Comparison of ENCODE assay signal across 1 cellular context in genomic region chr20:5950271-5951031, GRCh38.
TF ChIP-seq lines count a peak whose summit lies in the region.

MCM8 (plus strand) TSS chr20:5950652; CDS start chr20:5952016, 1,364 bp downstream.
TRMT6 (minus strand) TSS chr20:5950533; CDS start chr20:5950405, 128 bp downstream.

TF ChIP-seq in HEK293, 187 proteins besides CTCF, POLR2A, EP300 and RAD21 (continued from another document and continues in another):
- TF ChIP-seq ZBTB10 (tag by site-specific recombination; IDR thresholded peaks at IDR 0.05) = no peak
- TF ChIP-seq, protein P1, sequence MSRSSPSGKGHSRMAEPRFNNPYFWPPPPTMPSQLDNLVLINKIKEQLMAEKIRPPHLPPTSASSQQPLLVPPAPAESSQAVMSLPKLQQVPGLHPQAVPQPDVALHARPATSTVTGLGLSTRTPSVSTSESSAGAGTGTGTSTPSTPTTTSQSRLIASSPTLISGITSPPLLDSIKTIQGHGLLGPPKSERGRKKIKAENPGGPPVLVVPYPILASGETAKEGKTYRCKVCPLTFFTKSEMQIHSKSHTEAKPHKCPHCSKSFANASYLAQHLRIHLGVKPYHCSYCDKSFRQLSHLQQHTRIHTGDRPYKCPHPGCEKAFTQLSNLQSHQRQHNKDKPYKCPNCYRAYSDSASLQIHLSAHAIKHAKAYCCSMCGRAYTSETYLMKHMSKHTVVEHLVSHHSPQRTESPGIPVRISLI (tag by site-specific recombination; IDR thresholded peaks at IDR 0.05) = no peak
- no peak for TF ChIP-seq ZBTB44 (tag by site-specific recombination; IDR thresholded peaks at IDR 0.05)
- no peak for TF ChIP-seq HOXC10 (CRISPR knock-in tag; IDR thresholded peaks at IDR 0.05)
- TF ChIP-seq ZNF350 (tag by site-specific recombination; IDR thresholded peaks at IDR 0.05) = no peak
- no peak for TF ChIP-seq ZNF561 (tag by site-specific recombination; IDR thresholded peaks at IDR 0.05; ENCODE audit: borderline replicate concordance)
- TF ChIP-seq YY1 (tag by site-specific recombination; IDR thresholded peaks at IDR 0.05) = peak; percentile 73; the same call in 1 of the 2 replicates
- no peak for TF ChIP-seq ZNF549 (tag by site-specific recombination; IDR thresholded peaks at IDR 0.05)
- no peak for TF ChIP-seq KLF8 (tag by site-specific recombination; IDR thresholded peaks at IDR 0.05)
- no peak for TF ChIP-seq ZNF214 (tag by site-specific recombination; IDR thresholded peaks at IDR 0.05; ENCODE audit: borderline replicate concordance)
- TF ChIP-seq ZSCAN18 (tag by site-specific recombination; IDR thresholded peaks at IDR 0.05) = no peak
- no peak for TF ChIP-seq ZNF174 (tag by site-specific recombination; IDR thresholded peaks at IDR 0.05)
- TF ChIP-seq ZNF394 (tag by site-specific recombination; IDR thresholded peaks at IDR 0.05; ENCODE audit: borderline replicate concordance) = peak; percentile 95
- no peak for TF ChIP-seq ZNF280C (tag by site-specific recombination; IDR thresholded peaks at IDR 0.05)
- no peak for TF ChIP-seq ZNF624 (tag by site-specific recombination; IDR thresholded peaks at IDR 0.05)
- TF ChIP-seq, protein P2, sequence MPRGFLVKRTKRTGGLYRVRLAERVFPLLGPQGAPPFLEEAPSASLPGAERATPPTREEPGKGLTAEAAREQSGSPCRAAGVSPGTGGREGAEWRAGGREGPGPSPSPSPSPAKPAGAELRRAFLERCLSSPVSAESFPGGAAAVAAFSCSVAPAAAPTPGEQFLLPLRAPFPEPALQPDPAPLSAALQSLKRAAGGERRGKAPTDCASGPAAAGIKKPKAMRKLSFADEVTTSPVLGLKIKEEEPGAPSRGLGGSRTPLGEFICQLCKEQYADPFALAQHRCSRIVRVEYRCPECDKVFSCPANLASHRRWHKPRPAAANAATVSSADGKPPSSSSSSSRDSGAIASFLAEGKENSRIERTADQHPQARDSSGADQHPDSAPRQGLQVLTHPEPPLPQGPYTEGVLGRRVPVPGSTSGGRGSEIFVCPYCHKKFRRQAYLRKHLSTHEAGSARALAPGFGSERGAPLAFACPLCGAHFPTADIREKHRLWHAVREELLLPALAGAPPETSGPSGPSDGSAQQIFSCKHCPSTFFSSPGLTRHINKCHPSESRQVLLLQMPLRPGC (tag by site-specific recombination; IDR thresholded peaks at IDR 0.05) = no peak
- TF ChIP-seq, protein P3, sequence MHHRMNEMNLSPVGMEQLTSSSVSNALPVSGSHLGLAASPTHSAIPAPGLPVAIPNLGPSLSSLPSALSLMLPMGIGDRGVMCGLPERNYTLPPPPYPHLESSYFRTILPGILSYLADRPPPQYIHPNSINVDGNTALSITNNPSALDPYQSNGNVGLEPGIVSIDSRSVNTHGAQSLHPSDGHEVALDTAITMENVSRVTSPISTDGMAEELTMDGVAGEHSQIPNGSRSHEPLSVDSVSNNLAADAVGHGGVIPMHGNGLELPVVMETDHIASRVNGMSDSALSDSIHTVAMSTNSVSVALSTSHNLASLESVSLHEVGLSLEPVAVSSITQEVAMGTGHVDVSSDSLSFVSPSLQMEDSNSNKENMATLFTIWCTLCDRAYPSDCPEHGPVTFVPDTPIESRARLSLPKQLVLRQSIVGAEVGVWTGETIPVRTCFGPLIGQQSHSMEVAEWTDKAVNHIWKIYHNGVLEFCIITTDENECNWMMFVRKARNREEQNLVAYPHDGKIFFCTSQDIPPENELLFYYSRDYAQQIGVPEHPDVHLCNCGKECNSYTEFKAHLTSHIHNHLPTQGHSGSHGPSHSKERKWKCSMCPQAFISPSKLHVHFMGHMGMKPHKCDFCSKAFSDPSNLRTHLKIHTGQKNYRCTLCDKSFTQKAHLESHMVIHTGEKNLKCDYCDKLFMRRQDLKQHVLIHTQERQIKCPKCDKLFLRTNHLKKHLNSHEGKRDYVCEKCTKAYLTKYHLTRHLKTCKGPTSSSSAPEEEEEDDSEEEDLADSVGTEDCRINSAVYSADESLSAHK (tag by site-specific recombination; IDR thresholded peaks at IDR 0.05) = no peak
- TF ChIP-seq ELK4 (IDR thresholded peaks at IDR 0.05; ENCODE audit: borderline replicate concordance, low read depth, low read length) = peak; percentile 79; the same call in 1 of the 2 replicates
- TF ChIP-seq ZNF530 (tag by site-specific recombination; IDR thresholded peaks at IDR 0.05; ENCODE audit: low read depth) = no peak
- TF ChIP-seq, protein P4, sequence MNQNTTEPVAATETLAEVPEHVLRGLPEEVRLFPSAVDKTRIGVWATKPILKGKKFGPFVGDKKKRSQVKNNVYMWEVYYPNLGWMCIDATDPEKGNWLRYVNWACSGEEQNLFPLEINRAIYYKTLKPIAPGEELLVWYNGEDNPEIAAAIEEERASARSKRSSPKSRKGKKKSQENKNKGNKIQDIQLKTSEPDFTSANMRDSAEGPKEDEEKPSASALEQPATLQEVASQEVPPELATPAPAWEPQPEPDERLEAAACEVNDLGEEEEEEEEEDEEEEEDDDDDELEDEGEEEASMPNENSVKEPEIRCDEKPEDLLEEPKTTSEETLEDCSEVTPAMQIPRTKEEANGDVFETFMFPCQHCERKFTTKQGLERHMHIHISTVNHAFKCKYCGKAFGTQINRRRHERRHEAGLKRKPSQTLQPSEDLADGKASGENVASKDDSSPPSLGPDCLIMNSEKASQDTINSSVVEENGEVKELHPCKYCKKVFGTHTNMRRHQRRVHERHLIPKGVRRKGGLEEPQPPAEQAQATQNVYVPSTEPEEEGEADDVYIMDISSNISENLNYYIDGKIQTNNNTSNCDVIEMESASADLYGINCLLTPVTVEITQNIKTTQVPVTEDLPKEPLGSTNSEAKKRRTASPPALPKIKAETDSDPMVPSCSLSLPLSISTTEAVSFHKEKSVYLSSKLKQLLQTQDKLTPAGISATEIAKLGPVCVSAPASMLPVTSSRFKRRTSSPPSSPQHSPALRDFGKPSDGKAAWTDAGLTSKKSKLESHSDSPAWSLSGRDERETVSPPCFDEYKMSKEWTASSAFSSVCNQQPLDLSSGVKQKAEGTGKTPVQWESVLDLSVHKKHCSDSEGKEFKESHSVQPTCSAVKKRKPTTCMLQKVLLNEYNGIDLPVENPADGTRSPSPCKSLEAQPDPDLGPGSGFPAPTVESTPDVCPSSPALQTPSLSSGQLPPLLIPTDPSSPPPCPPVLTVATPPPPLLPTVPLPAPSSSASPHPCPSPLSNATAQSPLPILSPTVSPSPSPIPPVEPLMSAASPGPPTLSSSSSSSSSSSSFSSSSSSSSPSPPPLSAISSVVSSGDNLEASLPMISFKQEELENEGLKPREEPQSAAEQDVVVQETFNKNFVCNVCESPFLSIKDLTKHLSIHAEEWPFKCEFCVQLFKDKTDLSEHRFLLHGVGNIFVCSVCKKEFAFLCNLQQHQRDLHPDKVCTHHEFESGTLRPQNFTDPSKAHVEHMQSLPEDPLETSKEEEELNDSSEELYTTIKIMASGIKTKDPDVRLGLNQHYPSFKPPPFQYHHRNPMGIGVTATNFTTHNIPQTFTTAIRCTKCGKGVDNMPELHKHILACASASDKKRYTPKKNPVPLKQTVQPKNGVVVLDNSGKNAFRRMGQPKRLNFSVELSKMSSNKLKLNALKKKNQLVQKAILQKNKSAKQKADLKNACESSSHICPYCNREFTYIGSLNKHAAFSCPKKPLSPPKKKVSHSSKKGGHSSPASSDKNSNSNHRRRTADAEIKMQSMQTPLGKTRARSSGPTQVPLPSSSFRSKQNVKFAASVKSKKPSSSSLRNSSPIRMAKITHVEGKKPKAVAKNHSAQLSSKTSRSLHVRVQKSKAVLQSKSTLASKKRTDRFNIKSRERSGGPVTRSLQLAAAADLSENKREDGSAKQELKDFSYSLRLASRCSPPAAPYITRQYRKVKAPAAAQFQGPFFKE (tag by site-specific recombination; IDR thresholded peaks at IDR 0.05; ENCODE audit: borderline replicate concordance) = no peak
- TF ChIP-seq GLI2 (tag by site-specific recombination; IDR thresholded peaks at IDR 0.05; ENCODE audit: borderline replicate concordance, low read depth) = no peak
- 0 out of 2 replicates have a peak, but pooled peaks have one; percentile 23 for TF ChIP-seq KLF1 (tag by site-specific recombination; IDR thresholded peaks at IDR 0.05)
- TF ChIP-seq, protein P5, sequence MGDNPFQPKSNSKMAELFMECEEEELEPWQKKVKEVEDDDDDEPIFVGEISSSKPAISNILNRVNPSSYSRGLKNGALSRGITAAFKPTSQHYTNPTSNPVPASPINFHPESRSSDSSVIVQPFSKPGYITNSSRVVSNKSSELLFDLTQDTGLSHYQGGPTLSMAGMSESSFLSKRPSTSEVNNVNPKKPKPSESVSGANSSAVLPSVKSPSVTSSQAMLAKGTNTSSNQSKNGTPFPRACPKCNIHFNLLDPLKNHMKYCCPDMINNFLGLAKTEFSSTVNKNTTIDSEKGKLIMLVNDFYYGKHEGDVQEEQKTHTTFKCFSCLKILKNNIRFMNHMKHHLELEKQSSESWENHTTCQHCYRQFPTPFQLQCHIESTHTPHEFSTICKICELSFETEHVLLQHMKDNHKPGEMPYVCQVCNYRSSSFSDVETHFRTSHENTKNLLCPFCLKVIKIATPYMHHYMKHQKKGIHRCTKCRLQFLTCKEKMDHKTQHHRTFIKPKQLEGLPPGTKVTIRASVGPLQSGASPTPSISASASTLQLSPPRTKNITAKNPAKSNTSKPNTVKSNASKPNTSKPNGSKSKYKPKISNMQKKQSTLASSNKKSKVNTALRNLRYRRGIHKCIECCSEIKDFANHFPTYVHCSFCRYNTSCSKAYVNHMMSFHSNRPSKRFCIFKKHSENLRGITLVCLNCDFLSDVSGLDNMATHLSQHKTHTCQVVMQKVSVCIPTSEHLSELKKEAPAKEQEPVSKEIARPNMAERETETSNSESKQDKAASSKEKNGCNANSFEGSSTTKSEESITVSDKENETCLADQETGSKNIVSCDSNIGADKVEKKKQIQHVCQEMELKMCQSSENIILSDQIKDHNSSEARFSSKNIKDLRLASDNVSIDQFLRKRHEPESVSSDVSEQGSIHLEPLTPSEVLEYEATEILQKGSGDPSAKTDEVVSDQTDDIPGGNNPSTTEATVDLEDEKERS (tag by site-specific recombination; IDR thresholded peaks at IDR 0.05) = no peak
- TF ChIP-seq ZNF76 (tag by site-specific recombination; IDR thresholded peaks at IDR 0.05; ENCODE audit: borderline replicate concordance, low read depth) = peak; percentile 14; the same call in 1 of the 2 replicates
- no peak for TF ChIP-seq ZNF768 (tag by site-specific recombination; IDR thresholded peaks at IDR 0.05)
- TF ChIP-seq ZNF621 (tag by site-specific recombination; IDR thresholded peaks at IDR 0.05) = no peak
